ENCODE assay signal across 13 cellular contexts in the genomic region with DNA sequence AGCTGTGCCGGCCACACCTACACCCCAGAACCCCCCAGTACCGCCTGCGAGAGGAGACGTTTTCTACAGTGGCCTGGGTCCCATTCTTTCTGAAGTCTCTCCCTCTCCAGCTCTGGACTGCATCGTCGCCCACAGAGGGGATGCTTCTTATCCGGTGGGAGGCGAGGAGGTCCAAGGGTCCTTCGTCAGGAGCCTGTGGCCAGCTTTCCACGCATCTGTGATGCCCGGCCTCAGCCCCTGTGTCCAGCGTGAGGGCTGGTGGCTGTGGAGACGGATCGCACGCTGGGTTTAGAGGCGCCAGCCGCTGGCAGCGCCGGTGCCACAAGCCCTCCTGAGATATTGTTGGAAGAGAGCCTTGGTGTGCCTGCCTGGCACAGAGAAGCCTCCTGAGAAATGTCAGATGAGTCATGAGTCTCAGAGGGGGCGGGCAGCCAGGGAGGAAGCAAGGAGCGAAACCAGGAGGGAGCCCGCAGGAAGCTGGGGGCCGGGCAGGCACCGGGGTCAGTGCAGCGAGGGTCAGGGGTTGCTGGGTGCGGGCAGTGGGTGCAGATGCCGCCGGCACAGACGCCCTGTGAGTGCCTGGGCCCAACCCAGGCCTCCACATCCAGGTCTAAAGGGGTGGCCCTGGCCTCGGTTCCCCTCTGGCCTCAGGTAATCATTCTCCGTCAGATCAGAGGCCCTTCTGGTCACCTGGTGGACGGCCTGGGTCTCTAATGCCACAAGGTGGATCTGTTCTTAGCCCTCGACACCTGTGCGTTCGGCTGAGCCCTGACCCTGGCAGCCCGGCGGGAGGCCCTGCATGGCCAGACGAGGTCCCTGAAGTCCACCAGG.
DNase-seq lines count a peak whose midpoint lies in the region; ATAC-seq and TF ChIP-seq lines count a peak whose summit lies in the region.
"Had no signal": no experiment of that assay in that cellular context is flagged by ENCODE, and none has a peak within 500 bp of the region (broad histone marks: within the 10 kb centered on the region; RNA-seq: fewer than 3 reads in every experiment).

No MANE protein-coding gene starts in this region.

- H3K4me1 ChIP-seq in psoas muscle, result peaks cover 8% of the 10 kb centered on the region

- CTCF ChIA-PET in Calu3 (lab: Charles Lee), result interaction anchor here (0.6 kb wide), 2 partner anchors 18 to 31 kb away, joined by 3 to 4 read pairs; no protein-coding TSS in a partner anchor

- H3K4me3 ChIP-seq in MG63, result 0 out of 2 replicates have a peak overlapping the region, but pooled peaks have one; percentile 12
- H3K4me3 ChIP-seq in psoas muscle, result peak overlapping the region; percentile 6
- H3K4me3 ChIP-seq: SK-N-MC had no signal

- H3K4me1 Mint-ChIP-seq in Calu3 (ENCODE audit: low read depth, unreplicated experiment) (peaks cover 22% of the 10 kb centered on the region), T-helper 17 cell (peaks cover 2% of the 10 kb centered on the region)

- intact Hi-C loops in Calu3 (cut with micrococcal nuclease; ENCODE audit: unreplicated experiment) (no loop called here), psoas muscle (cut with DNase I) (no loop called here)

- no peaks in the 10 kb centered on the region for H3K27me3 Mint-ChIP-seq in Calu3 (ENCODE audit: unreplicated experiment)
- peaks cover 12% of the 10 kb centered on the region for H3K27me3 Mint-ChIP-seq in T-helper 17 cell

- 65 to 80% (median 65%) methylated on average over 38 of the region's 38 CpGs for WGBS in psoas muscle, 3 donors

- no peak overlapping the region for H3K27ac ChIP-seq in psoas muscle
- H3K27ac ChIP-seq: SK-N-MC had no signal

- TF ChIP-seq POLR2A in GM18505 (IDR thresholded peaks at IDR 0.05; ENCODE audit: borderline replicate concordance, extremely low read depth, insufficient read depth, insufficient read length), result no peak

- TF ChIP-seq CTCF in Calu3 (IDR thresholded peaks at IDR 0.05; ENCODE audit: unreplicated experiment) (no peak), psoas muscle (IDR thresholded peaks at IDR 0.05) (no peak)

- BruUV-seq in Calu3 (replicated peaks; lab: Mats Ljungman, UMichigan), result no TSS peak

- H3K27me3 ChIP-seq in MG63, result no peaks in the 10 kb centered on the region
- no peaks in the 10 kb centered on the region for H3K27me3 ChIP-seq in psoas muscle (ENCODE audit: insufficient read depth in 3 of 3, low read length in 2 of 3)

- H3K9me3 ChIP-seq in MG63, result no peaks in the 10 kb centered on the region
- H3K9me3 ChIP-seq in psoas muscle, result no peaks in the 10 kb centered on the region
- no peaks in the 10 kb centered on the region for H3K9me3 ChIP-seq in T-helper 17 cell (ENCODE audit: control insufficient read depth, low read length, poor library complexity, severe bottlenecking)

- DNase-seq in Calu3 (peak; percentile 67), MG63 (peak; percentile 83), dedifferentiated amniotic fluid mesenchymal stem cell (ENCODE audit: extremely low spot score) (peak; percentile 24), psoas muscle (peak in 1 of 2 donors; percentile 78), T-helper 17 cell (no peak)
- DNase-seq: activated CD4-positive, alpha-beta T cell treated with anti-CD3 and anti-CD28 coated beads, Interleukin-2, amount 50 U/mL, for 48 hours; DND-41; erythroblast; NCI-H2227 treated with DMSO at 0.1 percent for 48 hours had no signal

- peak overlapping the region; percentile 61 for H3K4me3 Mint-ChIP-seq in Calu3 (ENCODE audit: low read depth, unreplicated experiment)
- H3K4me3 Mint-ChIP-seq in T-helper 17 cell, result no peak overlapping the region

- no peaks in the 10 kb centered on the region for H3K9me3 Mint-ChIP-seq in Calu3 (ENCODE audit: low read depth, unreplicated experiment)

- H3K36me3 ChIP-seq in MG63, result no peaks in the 10 kb centered on the region
- no peaks in the 10 kb centered on the region for H3K36me3 ChIP-seq in psoas muscle (ENCODE audit: insufficient read depth in 1 of 2, low read depth in 1 of 2)

- H3K27ac Mint-ChIP-seq in Calu3 (ENCODE audit: unreplicated experiment) (peak overlapping the region; percentile 62), T-helper 17 cell (no peak overlapping the region)

- H3K36me3 Mint-ChIP-seq in Calu3 (ENCODE audit: insufficient read depth, unreplicated experiment) (peaks cover 13% of the 10 kb centered on the region), T-helper 17 cell (ENCODE audit: low read depth) (no peaks in the 10 kb centered on the region)

- ATAC-seq in psoas muscle (peak; percentile 81 to 98 (median 96)), HG02763 (IDR thresholded peaks at IDR 0.05; ENCODE audit: unreplicated experiment) (no peak), HG02623 (IDR thresholded peaks at IDR 0.05; ENCODE audit: unreplicated experiment) (no peak), GM18505 (IDR thresholded peaks at IDR 0.05; ENCODE audit: unreplicated experiment) (no peak), T-helper 17 cell (no peak)

Comparison
In these comparisons a context has a peak if more than half of its experiments do, and no peak if none do; other contexts are left out.
1. DNase-seq: peak in Calu3 (single experiment), MG63 (single experiment) and dedifferentiated amniotic fluid mesenchymal stem cell (single experiment); none in T-helper 17 cell (0 of 3).
2. ATAC-seq: peak in psoas muscle (4 of 4); none in HG02763 (single experiment), HG02623 (single experiment), GM18505 (single experiment) and T-helper 17 cell (single experiment).